ENCODE assay signal across 23 cellular contexts in the genomic region with DNA sequence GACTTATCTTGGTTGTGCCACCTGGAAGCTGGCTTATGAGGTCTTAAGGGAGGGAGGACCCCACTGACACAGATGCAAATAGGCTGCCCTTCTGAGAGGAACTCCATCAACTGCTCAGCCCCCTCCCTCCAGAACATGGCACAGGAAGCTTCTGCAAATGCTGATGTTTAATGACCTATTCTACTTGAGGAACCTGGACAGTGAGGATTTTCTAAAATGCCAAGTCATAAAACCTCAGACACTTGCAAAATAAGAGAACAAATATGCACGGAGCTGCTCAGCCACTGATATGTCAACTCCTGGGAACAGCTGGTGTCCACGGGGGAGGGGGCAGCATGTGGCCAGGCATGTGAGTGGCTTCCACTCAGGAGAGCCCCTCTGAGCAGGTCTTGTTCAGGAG. TPM values are rescaled to one million over a fixed set of nuclear protein-coding genes. Genes with fewer than 3 reads are reported as not detected.
DNase-seq lines count a peak whose midpoint lies in the region; ATAC-seq and TF ChIP-seq lines count a peak whose summit lies in the region.
"Had no signal": no experiment of that assay in that cellular context is flagged by ENCODE, and none has a peak within 500 bp of the region (broad histone marks: within the 10 kb centered on the region; RNA-seq: fewer than 3 reads in every experiment).

No MANE protein-coding gene starts in this region.

- no peak overlapping the region for H3K4me2 ChIP-seq in osteoblast (ENCODE audit: insufficient read depth, low read length)

- H3K4me1 Mint-ChIP-seq in CD14-positive monocyte, result peaks cover 45% of the 10 kb centered on the region
- peaks cover 0 to 4% (median 0%) of the 10 kb centered on the region in 7 donors for H3K4me1 Mint-ChIP-seq in naive thymus-derived CD4-positive, alpha-beta T cell
- H3K4me1 Mint-ChIP-seq: CD4-positive, CD25-positive, alpha-beta regulatory T cell had no signal

- H3K27ac Mint-ChIP-seq in CD14-positive monocyte, result peak overlapping the region; percentile 89 to 97 (median 95)
- no peak overlapping the region for H3K27ac Mint-ChIP-seq in naive thymus-derived CD4-positive, alpha-beta T cell
- H3K27ac Mint-ChIP-seq: CD4-positive, CD25-positive, alpha-beta regulatory T cell had no signal

- no peak overlapping the region for H2AFZ ChIP-seq in osteoblast (ENCODE audit: low read length)

- POLR2A ChIA-PET in naive thymus-derived CD4-positive, alpha-beta T cell (lab: Charles Lee), result no interaction called here

- H3K4me1 ChIP-seq in naive thymus-derived CD4-positive, alpha-beta T cell (ENCODE audit: control insufficient read depth in 2 of 2, insufficient read depth in 2 of 2, low read length in 2 of 2), result no peaks in the 10 kb centered on the region
- no peaks in the 10 kb centered on the region for H3K4me1 ChIP-seq in osteoblast (ENCODE audit: insufficient read depth, low read length)
- H3K4me1 ChIP-seq: HAP-1 had no signal

- no peaks in the 10 kb centered on the region for H4K20me1 ChIP-seq in osteoblast (ENCODE audit: insufficient read depth, low read length)

- no peaks in the 10 kb centered on the region for H3K36me3 Mint-ChIP-seq in CD14-positive monocyte
- no peaks in the 10 kb centered on the region for H3K36me3 Mint-ChIP-seq in naive thymus-derived CD4-positive, alpha-beta T cell
- H3K36me3 Mint-ChIP-seq: CD4-positive, CD25-positive, alpha-beta regulatory T cell had no signal

- peaks cover 6 to 17% (median 17%) of the 10 kb centered on the region in 3 donors for H3K27me3 Mint-ChIP-seq in CD14-positive monocyte (ENCODE audit: low read depth in 3 of 3)
- peaks cover 4 to 6% (median 5%) of the 10 kb centered on the region in 5 donors for H3K27me3 Mint-ChIP-seq in naive thymus-derived CD4-positive, alpha-beta T cell
- H3K27me3 Mint-ChIP-seq: CD4-positive, CD25-positive, alpha-beta regulatory T cell had no signal

- intact Hi-C loops in CD14-positive monocyte (cut with micrococcal nuclease), result loop anchor here in 1 of 2 donors (2.0 to 5.0 kb wide), 2 partner anchors 61 to 235 kb away; no protein-coding TSS in a partner anchor
- intact Hi-C loops in naive thymus-derived CD4-positive, alpha-beta T cell (cut with micrococcal nuclease), result loop anchor here in 1 of 2 donors (10.0 kb wide), 1 partner anchor 907 kb away; no protein-coding TSS in a partner anchor

- H3K4me3 Mint-ChIP-seq in CD14-positive monocyte, result peak overlapping the region; percentile 71 to 90
- H3K4me3 Mint-ChIP-seq in naive thymus-derived CD4-positive, alpha-beta T cell, result no peak overlapping the region
- H3K4me3 Mint-ChIP-seq: CD4-positive, CD25-positive, alpha-beta regulatory T cell had no signal

- H3K27ac ChIP-seq in naive thymus-derived CD4-positive, alpha-beta T cell (ENCODE audit: low read depth, low read length), result no peak overlapping the region
- no peak overlapping the region for H3K27ac ChIP-seq in osteoblast (ENCODE audit: low read depth, low read length)
- H3K27ac ChIP-seq: SK-N-MC had no signal

- no peak for TF ChIP-seq CTCF in CD14-positive monocyte (IDR thresholded peaks at IDR 0.05)
- no peak for TF ChIP-seq CTCF in osteoblast (IDR thresholded peaks at IDR 0.05; ENCODE audit: extremely low read depth, low read depth, low read length)

- H3K27me3 ChIP-seq in naive thymus-derived CD4-positive, alpha-beta T cell (ENCODE audit: control insufficient read depth in 2 of 2, insufficient read depth in 2 of 2, low read length in 2 of 2), result no peaks in the 10 kb centered on the region
- H3K27me3 ChIP-seq in osteoblast (ENCODE audit: insufficient read depth, low read length), result peaks cover 14% of the 10 kb centered on the region
- H3K27me3 ChIP-seq: MG63 had no signal

- CTCF ChIA-PET in naive thymus-derived CD4-positive, alpha-beta T cell (lab: Charles Lee), result no interaction called here

- H3K4me3 ChIP-seq in naive thymus-derived CD4-positive, alpha-beta T cell (ENCODE audit: low read length), result no peak overlapping the region
- H3K4me3 ChIP-seq in osteoblast (ENCODE audit: insufficient read depth, low read length), result no peak overlapping the region
- H3K4me3 ChIP-seq: GM12878, HAP-1, MG63, SK-N-MC had no signal

- in situ Hi-C loops in KBM-7 (cut with MboI; ENCODE audit: low pct_unique_long_range_greater_than_20kb, low sequenced_read_pairs), result no loop called here

- no peaks in the 10 kb centered on the region for H3K9me3 ChIP-seq in naive thymus-derived CD4-positive, alpha-beta T cell (ENCODE audit: control insufficient read depth in 2 of 3, low read length in 3 of 3)
- H3K9me3 ChIP-seq in osteoblast (ENCODE audit: low read depth, low read length), result no peaks in the 10 kb centered on the region
- H3K9me3 ChIP-seq: HAP-1, MG63 had no signal

- ATAC-seq in naive thymus-derived CD4-positive, alpha-beta T cell, result peak; percentile 53
- ATAC-seq: GM12878, Panc1 had no signal

- H3K9me3 Mint-ChIP-seq in CD14-positive monocyte, result no peaks in the 10 kb centered on the region
- no peaks in the 10 kb centered on the region for H3K9me3 Mint-ChIP-seq in naive thymus-derived CD4-positive, alpha-beta T cell

- DNase-seq in CD14-positive monocyte (ENCODE audit: low spot score) (peak; percentile 68), KBM-7 (peak; percentile 17), OCI-M1 (lab: John Stamatoyannopoulos, UW) (peak; percentile 16), osteoblast (ENCODE audit: insufficient read length, low spot score, missing footprints) (no peak), SHP77 treated with DMSO at 0.1 percent for 48 hours (lab: John Stamatoyannopoulos, UW) (no peak)
- DNase-seq in naive thymus-derived CD4-positive, alpha-beta T cell, result no peak
- DNase-seq in activated naive CD4-positive, alpha-beta T cell (lab: John Stamatoyannopoulos, UW), result no peak
- DNase-seq: CD4-positive, CD25-positive, alpha-beta regulatory T cell; COR-L47; DMS 273 treated with DMSO at 0.1 percent for 48 hours; DND-41; IMR-90; Kasumi-1; MG63; NCI-H1417 treated with DMSO at 0.1 percent for 48 hours; NCI-H187 treated with DMSO at 0.1 percent for 48 hours; NCI-H345; NCI-H524 treated with DMSO at 0.1 percent for 48 hours; T-helper 1 cell had no signal

- H3K79me2 ChIP-seq in osteoblast (ENCODE audit: insufficient read depth, low read length), result no peaks in the 10 kb centered on the region

- H3K36me3 ChIP-seq in naive thymus-derived CD4-positive, alpha-beta T cell (ENCODE audit: control insufficient read depth in 2 of 3, insufficient read depth in 3 of 3, low read length in 3 of 3), result no peaks in the 10 kb centered on the region
- no peaks in the 10 kb centered on the region for H3K36me3 ChIP-seq in osteoblast (ENCODE audit: insufficient read depth, low read length)
- H3K36me3 ChIP-seq: HAP-1, MG63 had no signal

RNA-seq across cellular contexts. Expression of gene CST9, which starts 3.5 kb away (rescaled TPM):
- under 1 TPM in 1 of 2 donors, not detected in 1; 0.13 TPM for polyA plus RNA-seq in CD14-positive monocyte
- not detected for total RNA-seq in naive thymus-derived CD4-positive, alpha-beta T cell
- not detected for polyA plus RNA-seq in naive thymus-derived CD4-positive, alpha-beta T cell
- not detected in 2 replicates for total RNA-seq in osteoblast
- total RNA-seq: CD4-positive, CD25-positive, alpha-beta regulatory T cell; GM12878; IMR-90 had no signal
- polyA plus RNA-seq: CD4-positive, CD25-positive, alpha-beta regulatory T cell; GM12878; IMR-90 had no signal

RNA-seq across cellular contexts. Expression of gene CST9L, which starts 34.0 kb away (rescaled TPM):
- polyA plus RNA-seq in CD14-positive monocyte, result not detected
- not detected for total RNA-seq in naive thymus-derived CD4-positive, alpha-beta T cell
- polyA plus RNA-seq in naive thymus-derived CD4-positive, alpha-beta T cell, result not detected
- total RNA-seq in osteoblast, result not detected in 2 replicates
- total RNA-seq: CD4-positive, CD25-positive, alpha-beta regulatory T cell; GM12878; IMR-90 had no signal
- polyA plus RNA-seq: CD4-positive, CD25-positive, alpha-beta regulatory T cell; GM12878; IMR-90 had no signal

RNA-seq across cellular contexts. Expression of gene CST3, which starts 35.5 kb away (rescaled TPM):
- 1,000 to 10,000 TPM; 2,657 to 3,222 TPM for polyA plus RNA-seq in CD14-positive monocyte
- 100 to 1,000 TPM in 1 of 5 experiments, 10 to 100 TPM in 3, 1 to 10 TPM in 1; 1.7 to 520 (median 22.2) TPM for total RNA-seq in naive thymus-derived CD4-positive, alpha-beta T cell
- 1 to 10 TPM; 2.5 to 5.5 TPM for polyA plus RNA-seq in naive thymus-derived CD4-positive, alpha-beta T cell
- 169 and 229 TPM in 2 replicates for total RNA-seq in osteoblast

Comparison
In these comparisons a context has a peak if more than half of its experiments do, and no peak if none do; other contexts are left out.
1. DNase-seq: peak in CD14-positive monocyte (single experiment), KBM-7 (single experiment) and OCI-M1 (single experiment); none in naive thymus-derived CD4-positive, alpha-beta T cell (0 of 9), activated naive CD4-positive, alpha-beta T cell (0 of 4), osteoblast (single experiment) and SHP77 treated with DMSO at 0.1 percent for 48 hours (single experiment).
2. H3K27ac Mint-ChIP-seq: peak in CD14-positive monocyte (7 of 7); none in naive thymus-derived CD4-positive, alpha-beta T cell (0 of 9).
3. H3K4me3 Mint-ChIP-seq: peak in CD14-positive monocyte (2 of 2); none in naive thymus-derived CD4-positive, alpha-beta T cell (0 of 10).